ENCODE assay signal across 8 cellular contexts in genomic region chr10:63819753-63820347, GRCh38.
A peak's percentile ranks its signal among the peaks of the same experiment; 100 is the strongest.
DNase-seq lines count a peak whose midpoint lies in the region; ATAC-seq and TF ChIP-seq lines count a peak whose summit lies in the region.

No MANE protein-coding gene starts in this region.

- H3K9me3 ChIP-seq in adrenal gland (replicated peaks in 1 of 3) (no peaks in the 10 kb centered on the region), left ventricle myocardium inferior (replicated peaks) (peaks cover 25% of the 10 kb centered on the region), sigmoid colon (peaks cover 0 to 4% (median 0%) of the 10 kb centered on the region in 4 donors)

- intact Hi-C loops in adrenal gland (cut with DNase I) = no loop called here
- intact Hi-C loops in left ventricle myocardium inferior (cut with micrococcal nuclease) = no loop called here
- intact Hi-C loops in sigmoid colon (cut with DNase I) = loop anchor here (5.0 kb wide), 1 partner anchor 653 kb away; no protein-coding TSS in a partner anchor
- intact Hi-C loops in natural killer cell (cut with micrococcal nuclease) = no loop called here

- no peak overlapping the region for H3K27ac Mint-ChIP-seq in stimulated activated naive CD8-positive, alpha-beta T cell treated with anti-CD3 and anti-CD28 coated beads, Interleukin-15, amount 100 ng/mL, for 72 hours
- no peak overlapping the region for H3K27ac Mint-ChIP-seq in natural killer cell

- DNase-seq in stimulated activated naive CD8-positive, alpha-beta T cell treated with anti-CD3 and anti-CD28 coated beads, Interleukin-15, Interleukin-2, amounts not matched to agents 100 U/mL and 50 U/mL, for 24 hours = peak; percentile 48
- DNase-seq in stimulated activated naive CD8-positive, alpha-beta T cell treated with anti-CD3 and anti-CD28 coated beads, Interleukin-15, amount 100 ng/mL, for 72 hours = no peak
- DNase-seq in NCI-H1105 (lab: John Stamatoyannopoulos, UW) = peak; percentile 29
- peak; percentile 53 to 87 (median 76) for DNase-seq in adrenal gland
- peak; percentile 71 for DNase-seq in left ventricle myocardium inferior
- DNase-seq in sigmoid colon = peak; percentile 78
- DNase-seq in natural killer cell = no peak
- no peak for DNase-seq in central memory CD4-positive, alpha-beta T cell

- no peak overlapping the region for H3K4me3 Mint-ChIP-seq in stimulated activated naive CD8-positive, alpha-beta T cell treated with anti-CD3 and anti-CD28 coated beads, Interleukin-15, amount 100 ng/mL, for 72 hours
- no peak overlapping the region for H3K4me3 Mint-ChIP-seq in natural killer cell

- TF ChIP-seq EP300 in sigmoid colon (IDR thresholded peaks at IDR 0.05) = no peak

- no peak overlapping the region for H3K4me3 ChIP-seq in adrenal gland
- H3K4me3 ChIP-seq in left ventricle myocardium inferior = no peak overlapping the region
- no peak overlapping the region for H3K4me3 ChIP-seq in sigmoid colon

- no peaks in the 10 kb centered on the region for H3K36me3 ChIP-seq in adrenal gland (replicated peaks in 1 of 2)
- no peaks in the 10 kb centered on the region for H3K36me3 ChIP-seq in left ventricle myocardium inferior
- no peaks in the 10 kb centered on the region for H3K36me3 ChIP-seq in sigmoid colon

- H3K4me1 Mint-ChIP-seq in stimulated activated naive CD8-positive, alpha-beta T cell treated with anti-CD3 and anti-CD28 coated beads, Interleukin-15, amount 100 ng/mL, for 72 hours = no peaks in the 10 kb centered on the region
- no peaks in the 10 kb centered on the region for H3K4me1 Mint-ChIP-seq in natural killer cell

- TF ChIP-seq POLR2A in adrenal gland (IDR thresholded peaks at IDR 0.05) (no peak), sigmoid colon (IDR thresholded peaks at IDR 0.05) (no peak)

- no peak overlapping the region for H3K27ac ChIP-seq in adrenal gland
- no peak overlapping the region for H3K27ac ChIP-seq in left ventricle myocardium inferior (replicated peaks)
- H3K27ac ChIP-seq in sigmoid colon = no peak overlapping the region

- H3K27me3 ChIP-seq in adrenal gland (no peaks in the 10 kb centered on the region), left ventricle myocardium inferior (ENCODE audit: low read depth) (no peaks in the 10 kb centered on the region), sigmoid colon (no peaks in the 10 kb centered on the region)

- ATAC-seq in stimulated activated naive CD8-positive, alpha-beta T cell treated with anti-CD3 and anti-CD28 coated beads, Interleukin-15, Interleukin-2, amounts not matched to agents 100 U/mL and 50 U/mL, for 24 hours = no peak
- ATAC-seq in stimulated activated naive CD8-positive, alpha-beta T cell treated with anti-CD3 and anti-CD28 coated beads, Interleukin-15, amount 100 ng/mL, for 72 hours = no peak
- no peak for ATAC-seq in natural killer cell

- H3K36me3 Mint-ChIP-seq in natural killer cell = no peaks in the 10 kb centered on the region

- WGBS in adrenal gland, 4 donors = 0 to 7% (median 1%) methylated on average over 3 of the region's 3 CpGs
- 0 to 2% methylated on average over 3 of the region's 3 CpGs for WGBS in sigmoid colon, 2 donors

- peaks cover 37% of the 10 kb centered on the region for H3K27me3 Mint-ChIP-seq in stimulated activated naive CD8-positive, alpha-beta T cell treated with anti-CD3 and anti-CD28 coated beads, Interleukin-15, amount 100 ng/mL, for 72 hours
- H3K27me3 Mint-ChIP-seq in natural killer cell (ENCODE audit: low read depth in 2 of 2) = peaks cover 6 to 30% of the 10 kb centered on the region in 2 donors

- TF ChIP-seq CTCF in adrenal gland (IDR thresholded peaks at IDR 0.05) (peak; percentile 39 to 79 (median 64)), left ventricle myocardium inferior (IDR thresholded peaks at IDR 0.05; ENCODE audit: borderline replicate concordance) (peak; percentile 83), sigmoid colon (IDR thresholded peaks at IDR 0.05) (peak; percentile 32 to 74 (median 56)), natural killer cell (IDR thresholded peaks at IDR 0.05) (no peak)

- H3K4me1 ChIP-seq in adrenal gland (replicated peaks in 1 of 2) (no peaks in the 10 kb centered on the region), left ventricle myocardium inferior (no peaks in the 10 kb centered on the region), sigmoid colon (no peaks in the 10 kb centered on the region)

- H3K9me3 Mint-ChIP-seq in stimulated activated naive CD8-positive, alpha-beta T cell treated with anti-CD3 and anti-CD28 coated beads, Interleukin-15, amount 100 ng/mL, for 72 hours = peaks cover 4 to 12% of the 10 kb centered on the region in 2 donors
- H3K9me3 Mint-ChIP-seq in natural killer cell = no peaks in the 10 kb centered on the region

Comparison
In these comparisons a context has a peak if more than half of its experiments do, and no peak if none do; other contexts are left out.
1. DNase-seq: peak in stimulated activated naive CD8-positive, alpha-beta T cell treated with anti-CD3 and anti-CD28 coated beads, Interleukin-15, Interleukin-2, amounts not matched to agents 100 U/mL and 50 U/mL, for 24 hours (single experiment), NCI-H1105 (single experiment), adrenal gland (7 of 7), left ventricle myocardium inferior (single experiment) and sigmoid colon (single experiment); none in stimulated activated naive CD8-positive, alpha-beta T cell treated with anti-CD3 and anti-CD28 coated beads, Interleukin-15, amount 100 ng/mL, for 72 hours (0 of 2), natural killer cell (single experiment) and central memory CD4-positive, alpha-beta T cell (single experiment).